In the genomic region with DNA sequence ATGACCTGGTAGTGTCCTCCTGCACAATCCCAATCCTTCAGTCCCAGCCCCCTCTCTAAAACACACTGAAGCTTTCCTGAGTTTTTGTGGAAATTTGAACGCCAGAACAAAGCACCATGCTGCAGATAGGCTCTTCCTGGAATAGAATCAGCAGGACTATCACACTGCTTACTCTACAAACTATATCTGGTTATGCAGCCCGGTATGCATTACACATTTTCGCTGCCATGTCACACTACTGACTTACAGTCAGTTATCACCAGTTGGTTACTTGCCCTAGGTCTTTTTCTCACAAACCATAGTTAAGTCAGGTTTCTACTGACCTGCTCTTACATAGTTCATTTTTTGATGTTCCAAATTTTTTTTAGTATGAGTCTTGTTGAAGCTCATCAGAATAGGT, we compare ENCODE assay signal across 35 cellular contexts. TPM values are rescaled to one million over a fixed set of nuclear protein-coding genes. Genes with fewer than 3 reads are reported as not detected.
"Had no signal": no experiment of that assay in that cellular context is flagged by ENCODE, and none has a peak within 500 bp of the region (broad histone marks: within the 10 kb centered on the region; RNA-seq: fewer than 3 reads in every experiment).

No MANE protein-coding gene starts in this region.

- DNase-seq: activated B cell treated with CpG ODN at 0.5 μM for 24 hours; activated CD4-positive, alpha-beta memory T cell treated with anti-CD3 and anti-CD28 coated beads for 36 hours; activated CD4-positive, alpha-beta T cell treated with anti-CD3 and anti-CD28 coated beads for 4 hours; activated CD4-positive, alpha-beta T cell treated with anti-CD3 and anti-CD28 coated beads, Interleukin-2, amount 10 ng/mL, durations not matched to agents 24 days and 14 days; activated CD4-positive, alpha-beta T cell treated with anti-CD3 and anti-CD28 coated beads, Interleukin-2, amount 50 U/mL, for 1 hour; activated CD4-positive, alpha-beta T cell treated with anti-CD3 and anti-CD28 coated beads, Interleukin-2, amount 50 U/mL, for 4 hours; activated CD4-positive, CD25-positive, alpha-beta regulatory T cell treated with anti-CD3 and anti-CD28 coated beads, Interleukin-2, amount 50 U/mL, for 72 hours; activated CD8-positive, alpha-beta memory T cell treated with anti-CD3 and anti-CD28 coated beads, Interleukin-2, amount 50 U/mL, for 4 hours; activated CD8-positive, alpha-beta T cell treated with anti-CD3 and anti-CD28 coated beads for 36 hours; activated effector memory CD4-positive, alpha-beta T cell treated with anti-CD3 and anti-CD28 coated beads, Interleukin-2, amount 50 U/mL, for 16 hours; activated gamma-delta T cell treated with Interleukin-2 at 50 U/mL for 16 hours; activated naive CD4-positive, alpha-beta T cell; activated naive CD4-positive, alpha-beta T cell treated with anti-CD3 and anti-CD28 coated beads for 36 hours; activated naive CD4-positive, alpha-beta T cell treated with anti-CD3 and anti-CD28 coated beads, Interleukin-2, amount 50 U/mL, for 16 hours; activated naive CD8-positive, alpha-beta T cell treated with anti-CD3 and anti-CD28 coated beads for 36 hours; activated T-cell treated with anti-CD3 and anti-CD28 coated beads for 4 hours; activated T-cell treated with anti-CD3 and anti-CD28 coated beads, Interleukin-2, amount 50 U/mL, for 1 hour; activated T-cell treated with anti-CD3 and anti-CD28 coated beads, Interleukin-2, amount 50 U/mL, for 4 hours; activated T-cell treated with anti-CD3 and anti-CD28 coated beads, Interleukin-2, amount 50 U/mL, for 72 hours; adrenal gland; amniotic stem cell; aorta; body of pancreas; brain microvascular endothelial cell; central memory CD4-positive, alpha-beta T cell; SW 1271; T-helper 1 cell; T-helper 2 cell; T-helper 9 cell had no signal

- ATAC-seq: activated CD8-positive, alpha-beta T cell treated with anti-CD3 and anti-CD28 coated beads for 36 hours; activated naive CD4-positive, alpha-beta T cell treated with anti-CD3 and anti-CD28 coated beads, Interleukin-2, amount 50 U/mL, for 72 hours; activated T-cell treated with anti-CD3 and anti-CD28 coated beads, Interleukin-2, amount 50 U/mL, for 4 hours; activated T-cell treated with anti-CD3 and anti-CD28 coated beads, Interleukin-2, amount 50 U/mL, for 72 hours; activated T-helper 17 cell treated with anti-CD3 and anti-CD28 coated beads, Interleukin-2, amount 50 U/mL, for 72 hours; body of pancreas had no signal

- H3K4me3 ChIP-seq: adrenal gland, body of pancreas, breast epithelium had no signal

- H3K27ac ChIP-seq: adrenal gland, body of pancreas, brain microvascular endothelial cell, breast epithelium, VCaP had no signal

- H3K4me1 ChIP-seq: adrenal gland, body of pancreas, breast epithelium had no signal

- H3K27me3 ChIP-seq: adrenal gland, body of pancreas, brain microvascular endothelial cell, breast epithelium had no signal

- H3K9me3 ChIP-seq: adrenal gland, body of pancreas, breast epithelium had no signal

- H3K36me3 ChIP-seq: adrenal gland, brain microvascular endothelial cell, breast epithelium had no signal

RNA-seq across cellular contexts. Expression of gene PLCXD3, which starts 24.9 kb away (rescaled TPM):
- total RNA-seq: activated B cell treated with CpG ODN at 0.5 μM for 24 hours; activated CD4-positive, alpha-beta memory T cell treated with anti-CD3 and anti-CD28 coated beads for 36 hours; activated CD4-positive, alpha-beta T cell treated with anti-CD3 and anti-CD28 coated beads, Interleukin-2, amount 10 ng/mL, durations not matched to agents 24 days and 14 days; activated CD8-positive, alpha-beta memory T cell treated with anti-CD3 and anti-CD28 coated beads for 36 hours; activated CD8-positive, alpha-beta T cell treated with anti-CD3 and anti-CD28 coated beads for 36 hours; activated naive CD4-positive, alpha-beta T cell treated with anti-CD3 and anti-CD28 coated beads for 36 hours; activated naive CD4-positive, alpha-beta T cell treated with anti-CD3 and anti-CD28 coated beads, Interleukin-2, amount 50 U/mL, for 72 hours; activated naive CD8-positive, alpha-beta T cell treated with anti-CD3 and anti-CD28 coated beads for 36 hours; activated T-cell treated with anti-CD3 and anti-CD28 coated beads, Interleukin-2, amount 50 U/mL, for 4 hours; activated T-cell treated with anti-CD3 and anti-CD28 coated beads, Interleukin-2, amount 50 U/mL, for 72 hours; activated T-helper 1 cell treated with anti-CD3 and anti-CD28 coated beads, Interleukin-12 subunit alpha, Interleukin-12 subunit beta, Interleukin-2, Interleukin-4 antibody, amounts not matched to agents 30 ng/mL and 10 ng/mL and 1 ng/mL, durations not matched to agents 14 hours and 24 hours and 36 hours; activated T-helper 17 cell treated with anti-CD3 and anti-CD28 coated beads, Interleukin-2, amount 50 U/mL, for 72 hours had no signal
